ENCODE assay signal across 1 cellular context in genomic region chr15:66019377-66019776, GRCh38.
TF ChIP-seq lines count a peak whose summit lies in the region.

No MANE protein-coding gene starts in this region.

TF ChIP-seq in GM23338, 12 proteins besides CTCF, POLR2A, EP300 and RAD21 (continued from another document):
- TF ChIP-seq, protein P1, sequence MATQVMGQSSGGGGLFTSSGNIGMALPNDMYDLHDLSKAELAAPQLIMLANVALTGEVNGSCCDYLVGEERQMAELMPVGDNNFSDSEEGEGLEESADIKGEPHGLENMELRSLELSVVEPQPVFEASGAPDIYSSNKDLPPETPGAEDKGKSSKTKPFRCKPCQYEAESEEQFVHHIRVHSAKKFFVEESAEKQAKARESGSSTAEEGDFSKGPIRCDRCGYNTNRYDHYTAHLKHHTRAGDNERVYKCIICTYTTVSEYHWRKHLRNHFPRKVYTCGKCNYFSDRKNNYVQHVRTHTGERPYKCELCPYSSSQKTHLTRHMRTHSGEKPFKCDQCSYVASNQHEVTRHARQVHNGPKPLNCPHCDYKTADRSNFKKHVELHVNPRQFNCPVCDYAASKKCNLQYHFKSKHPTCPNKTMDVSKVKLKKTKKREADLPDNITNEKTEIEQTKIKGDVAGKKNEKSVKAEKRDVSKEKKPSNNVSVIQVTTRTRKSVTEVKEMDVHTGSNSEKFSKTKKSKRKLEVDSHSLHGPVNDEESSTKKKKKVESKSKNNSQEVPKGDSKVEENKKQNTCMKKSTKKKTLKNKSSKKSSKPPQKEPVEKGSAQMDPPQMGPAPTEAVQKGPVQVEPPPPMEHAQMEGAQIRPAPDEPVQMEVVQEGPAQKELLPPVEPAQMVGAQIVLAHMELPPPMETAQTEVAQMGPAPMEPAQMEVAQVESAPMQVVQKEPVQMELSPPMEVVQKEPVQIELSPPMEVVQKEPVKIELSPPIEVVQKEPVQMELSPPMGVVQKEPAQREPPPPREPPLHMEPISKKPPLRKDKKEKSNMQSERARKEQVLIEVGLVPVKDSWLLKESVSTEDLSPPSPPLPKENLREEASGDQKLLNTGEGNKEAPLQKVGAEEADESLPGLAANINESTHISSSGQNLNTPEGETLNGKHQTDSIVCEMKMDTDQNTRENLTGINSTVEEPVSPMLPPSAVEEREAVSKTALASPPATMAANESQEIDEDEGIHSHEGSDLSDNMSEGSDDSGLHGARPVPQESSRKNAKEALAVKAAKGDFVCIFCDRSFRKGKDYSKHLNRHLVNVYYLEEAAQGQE (IDR thresholded peaks at IDR 0.05; ENCODE audit: unreplicated experiment): no peak
- TF ChIP-seq ZNF331 (CRISPR knock-in tag; IDR thresholded peaks at IDR 0.05; ENCODE audit: low read depth) (no peak), ZNF462 (CRISPR knock-in tag; IDR thresholded peaks at IDR 0.05) (no peak), JUNB (IDR thresholded peaks at IDR 0.05; ENCODE audit: unreplicated experiment) (no peak), STAT1 (IDR thresholded peaks at IDR 0.05; ENCODE audit: unreplicated experiment) (no peak)
TF ChIP-seq in GM23338: peak in this region for 0.
